18 cellular contexts compared by ENCODE assay signal in genomic region chr13:77042566-77043177, GRCh38. TPM values are rescaled to one million over a fixed set of nuclear protein-coding genes. Genes with fewer than 3 reads are reported as not detected.
A peak's percentile ranks its signal among the peaks of the same experiment; 100 is the strongest.
DNase-seq lines count a peak whose midpoint lies in the region; ATAC-seq, FAIRE-seq and TF ChIP-seq lines count a peak whose summit lies in the region.
"Had no signal": no experiment of that assay in that cellular context is flagged by ENCODE, and none has a peak within 500 bp of the region (broad histone marks: within the 10 kb centered on the region; RNA-seq: fewer than 3 reads in every experiment).

No MANE protein-coding gene starts in this region.

- in situ Hi-C loops in GM12878 (cut with MboI) = no loop called here

- no peak overlapping the region for H3K4me3 ChIP-seq in HUES48 (ENCODE audit: low read depth, low read length)
- H3K4me3 ChIP-seq in GM12878 = no peak overlapping the region
- H3K4me3 ChIP-seq in naive thymus-derived CD4-positive, alpha-beta T cell (ENCODE audit: low read length) = no peak overlapping the region
- H3K4me3 ChIP-seq in right atrium auricular region = no peak overlapping the region
- H3K4me3 ChIP-seq: SK-N-MC, upper lobe of left lung had no signal

- peaks cover 0 to 14% (median 4%) of the 10 kb centered on the region in 7 donors for H3K4me1 Mint-ChIP-seq in naive thymus-derived CD4-positive, alpha-beta T cell

- no peaks in the 10 kb centered on the region for H3K27me3 Mint-ChIP-seq in naive thymus-derived CD4-positive, alpha-beta T cell

- no peaks in the 10 kb centered on the region for H3K27me3 ChIP-seq in HUES48 (ENCODE audit: control insufficient read depth, insufficient read depth, low read length)
- no peaks in the 10 kb centered on the region for H3K27me3 ChIP-seq in GM12878 (replicated peaks in 1 of 2; ENCODE audit: control insufficient read depth in 2 of 2, insufficient read depth in 2 of 2, low read length in 1 of 2)
- H3K27me3 ChIP-seq in naive thymus-derived CD4-positive, alpha-beta T cell (ENCODE audit: control insufficient read depth in 2 of 2, insufficient read depth in 2 of 2, low read length in 2 of 2) = no peaks in the 10 kb centered on the region
- H3K27me3 ChIP-seq in right atrium auricular region = no peaks in the 10 kb centered on the region
- H3K27me3 ChIP-seq: upper lobe of left lung had no signal

- peak overlapping the region in 7 of 9 donors; percentile 2 to 78 (median 6) for H3K27ac Mint-ChIP-seq in naive thymus-derived CD4-positive, alpha-beta T cell

- RAD21 ChIA-PET in GM12878 (lab: Charles Lee; ENCODE audit: unreplicated experiment) = interaction anchor here (0.9 kb wide), 1 partner anchor 17 kb away, joined by 3 read pairs; no protein-coding TSS in a partner anchor

- no peak overlapping the region for H3K27ac ChIP-seq in HUES48 (ENCODE audit: low read depth, low read length)
- no peak overlapping the region for H3K27ac ChIP-seq in GM12878 (ENCODE audit: control insufficient read depth, insufficient read depth)
- H3K27ac ChIP-seq in naive thymus-derived CD4-positive, alpha-beta T cell (ENCODE audit: low read depth, low read length) = no peak overlapping the region
- no peak overlapping the region for H3K27ac ChIP-seq in right atrium auricular region
- H3K27ac ChIP-seq: SK-N-MC had no signal

- H3K4me1 ChIP-seq in HUES48 (ENCODE audit: control insufficient read depth, insufficient read depth, low read length) = no peaks in the 10 kb centered on the region; the same call in 1 of the 2 replicates
- no peaks in the 10 kb centered on the region for H3K4me1 ChIP-seq in GM12878 (ENCODE audit: control insufficient read depth, insufficient read depth, low read length)
- no peaks in the 10 kb centered on the region for H3K4me1 ChIP-seq in naive thymus-derived CD4-positive, alpha-beta T cell (ENCODE audit: control insufficient read depth in 2 of 2, insufficient read depth in 2 of 2, low read length in 2 of 2)
- no peaks in the 10 kb centered on the region for H3K4me1 ChIP-seq in right atrium auricular region

- peaks cover 5 to 23% (median 13%) of the 10 kb centered on the region in 5 donors for H3K36me3 Mint-ChIP-seq in naive thymus-derived CD4-positive, alpha-beta T cell

- no peaks in the 10 kb centered on the region for H3K9me3 ChIP-seq in HUES48 (ENCODE audit: control insufficient read depth, insufficient read depth, low read length)
- H3K9me3 ChIP-seq in GM12878 (replicated peaks; ENCODE audit: control insufficient read depth, insufficient read depth, low read length) = no peaks in the 10 kb centered on the region
- H3K9me3 ChIP-seq in naive thymus-derived CD4-positive, alpha-beta T cell (ENCODE audit: control insufficient read depth in 2 of 3, low read length in 3 of 3) = no peaks in the 10 kb centered on the region
- H3K9me3 ChIP-seq in right atrium auricular region = no peaks in the 10 kb centered on the region
- H3K9me3 ChIP-seq: upper lobe of left lung had no signal

- no TSS peak for BruUV-seq in GM12878 (replicated peaks; lab: Mats Ljungman, UMichigan)

- TF ChIP-seq POLR2A in GM12878 (IDR thresholded peaks at IDR 0.05; ENCODE audit: low read depth, low read length) = no peak

- no peak for ATAC-seq in GM12878
- ATAC-seq in naive thymus-derived CD4-positive, alpha-beta T cell = peak; percentile 37
- ATAC-seq: PC-3 had no signal

- 99% methylated on average over 5 of the region's 5 CpGs for WGBS in GM12878 (ENCODE audit: insufficient coverage, insufficient replicate concordance, low lambda C conversion rate, missing lambda C conversion rate)

- SMC1A ChIA-PET in GM12878 (lab: Charles Lee; ENCODE audit: uncharacterized antibody, unreplicated experiment) = interaction anchor here (0.8 to 2.5 kb wide), 8 partner anchors 9 to 90 kb away, joined by 3 to 11 read pairs (median 4); no protein-coding TSS in a partner anchor

- no peak overlapping the region for H2AFZ ChIP-seq in GM12878 (ENCODE audit: control insufficient read depth, low read depth, low read length)

- CTCF ChIA-PET in GM12878 (lab: Yijun Ruan, JAX) = interaction anchor here (0.7 to 2.5 kb wide), 4 partner anchors 9 to 459 kb away, joined by 3 to 12 read pairs (median 4); no protein-coding TSS in a partner anchor
- CTCF ChIA-PET in naive thymus-derived CD4-positive, alpha-beta T cell (lab: Charles Lee) = interaction anchor here (0.8 kb wide), 1 partner anchor 37 kb away, joined by 3 read pairs; no protein-coding TSS in a partner anchor

- H3K9me3 Mint-ChIP-seq in naive thymus-derived CD4-positive, alpha-beta T cell = peaks cover 0 to 3% (median 0%) of the 10 kb centered on the region in 11 donors

- no peaks in the 10 kb centered on the region for H3K79me2 ChIP-seq in GM12878 (ENCODE audit: control insufficient read depth, insufficient read depth, low read length)

- FAIRE-seq in GM12878 (lab: Jason Lieb, UNC) = no peak
- FAIRE-seq: HTR-8/SVneo had no signal

- H3K36me3 ChIP-seq in HUES48 (ENCODE audit: control insufficient read depth, insufficient read depth, low read length) (peaks cover 10% of the 10 kb centered on the region), GM12878 (ENCODE audit: control insufficient read depth in 2 of 2, insufficient read depth in 2 of 2, low read length in 1 of 2) (peaks cover 1 to 10% of the 10 kb centered on the region in 2 experiments), right atrium auricular region (peaks cover 5% of the 10 kb centered on the region)
- peaks cover 0 to 21% (median 3%) of the 10 kb centered on the region in 3 experiments for H3K36me3 ChIP-seq in naive thymus-derived CD4-positive, alpha-beta T cell (ENCODE audit: control insufficient read depth in 2 of 3, insufficient read depth in 3 of 3, low read length in 3 of 3)

- DNase-seq in ELR (ENCODE audit: low read depth) = peak; percentile 8
- no peak for DNase-seq in GM12878 (ENCODE audit: low read depth, low spot score)
- DNase-seq in naive thymus-derived CD4-positive, alpha-beta T cell = no peak
- DNase-seq in effector CD8-positive, alpha-beta T cell (lab: John Stamatoyannopoulos, UW) = no peak
- DNase-seq in NCI-H526 (lab: John Stamatoyannopoulos, UW) = no peak
- DNase-seq in right atrium auricular region (ENCODE audit: low spot score) = no peak
- DNase-seq in stimulated activated naive CD4-positive, alpha-beta T cell treated with Interleukin-2 at 50 U/mL for 16 hours (lab: John Stamatoyannopoulos, UW) = no peak
- DNase-seq: C1 segment of cervical spinal cord; cerebellar nuclear complex; DND-41; kidney glomerular epithelial cell; NCI-H226; PC-3; stimulated activated CD8-positive, alpha-beta memory T cell treated with anti-CD3 and anti-CD28 coated beads, Interleukin-4, amount 100 ng/mL, for 48 hours had no signal

- no peak for TF ChIP-seq CTCF in GM12878 (IDR thresholded peaks at IDR 0.05 in 2 of 3, conservative IDR thresholded peaks at IDR 0.05 in 1 of 3; ENCODE audit: control insufficient read depth in 2 of 3, extremely low read depth in 1 of 3, insufficient read depth in 1 of 3, low read depth in 3 of 3, low read length in 3 of 3)
- no peak for TF ChIP-seq CTCF in right atrium auricular region (IDR thresholded peaks at IDR 0.05)

- POLR2A ChIA-PET in GM12878 (lab: Charles Lee) = interaction anchor here (0.7 to 0.9 kb wide), 2 partner anchors 10 to 1366 kb away, joined by 3 read pairs; no protein-coding TSS in a partner anchor
- POLR2A ChIA-PET in naive thymus-derived CD4-positive, alpha-beta T cell (lab: Charles Lee) = interaction anchor here (0.8 to 1.4 kb wide), 4 partner anchors 12 to 51 kb away, joined by 3 to 5 read pairs (median 4); partner anchors contain the start of genes CLN5 and FBXL3

- intact Hi-C loops in GM12878 (cut with micrococcal nuclease; ENCODE audit: unreplicated experiment) = no loop called here
- intact Hi-C loops in naive thymus-derived CD4-positive, alpha-beta T cell (cut with micrococcal nuclease) = no loop called here

- no peak for TF ChIP-seq RAD21 in GM12878 (IDR thresholded peaks at IDR 0.05; ENCODE audit: insufficient read depth, low read depth, low read length)

- H3K4me3 Mint-ChIP-seq in naive thymus-derived CD4-positive, alpha-beta T cell = no peak overlapping the region

- H3K4me2 ChIP-seq in GM12878 (ENCODE audit: control insufficient read depth, insufficient read depth) = no peak overlapping the region

- H4K20me1 ChIP-seq in GM12878 (ENCODE audit: control insufficient read depth, insufficient read depth) = no peaks in the 10 kb centered on the region

- H3K9ac ChIP-seq in HUES48 (ENCODE audit: low read depth, low read length) (0 out of 2 replicates have a peak overlapping the region, but pooled peaks have one; percentile 12), GM12878 (ENCODE audit: control insufficient read depth, insufficient read depth, low read length) (no peak overlapping the region)

- TF ChIP-seq EP300 in GM12878 (IDR thresholded peaks at IDR 0.05; ENCODE audit: borderline replicate concordance in 1 of 2, control insufficient read depth in 1 of 2, low read depth in 2 of 2, low read length in 2 of 2) = no peak

RNA-seq across cellular contexts. Expression of gene FBXL3, which starts 15.7 kb away (rescaled TPM):
- total RNA-seq in GM12878 (2013; cell fraction: nucleolus; rRNA removed) = 31.1 and 34.8 TPM in 2 replicates
- total RNA-seq in GM12878 (2014; rRNA removed) = 26.4 and 28.3 TPM in 2 replicates
- total RNA-seq in GM12878 (2014; rRNA removed; fragmentation: Illumina TruSeq; extraction: Trizol) = 23.0 and 24.5 TPM in 2 replicates
- 17.8 and 19.4 TPM in 2 replicates for total RNA-seq in GM12878 (2021)
- polyA plus RNA-seq in GM12878 (2011; ENCODE audit: low read depth) = 10.6 TPM
- 25.8 and 31.8 TPM in 2 replicates for polyA plus RNA-seq in GM12878 (2011; rRNA removed)
- 14.8 TPM in 2 replicates for polyA plus RNA-seq in GM12878 (2011; cell fraction: cytosol; rRNA removed)
- polyA plus RNA-seq in GM12878 (2011; cell fraction: nucleus; rRNA removed) = 12.6 and 13.3 TPM in 2 replicates
- 15.8 TPM in 2 replicates for polyA plus RNA-seq in GM12878 (2012)
- polyA plus RNA-seq in GM12878 (2014; fragmentation: Illumina TruSeq; extraction: Trizol) = 18.8 and 25.2 TPM in 2 replicates
- polyA plus RNA-seq in GM12878 (2014; fragmentation: Nextera tagmentation; extraction: Ambion mirVana) = 10 to 100 TPM in 1 of 2 experiments, 1 to 10 TPM in 1; 9.0 to 11.4 TPM
- polyA plus RNA-seq in GM12878 (2014; rRNA removed) = 15.6 and 18.0 TPM in 2 replicates
- 10 to 100 TPM; 20.0 to 23.2 TPM for polyA plus RNA-seq in GM12878 (2016; fragmentation: Nextera tagmentation; extraction: Ambion mirVana)
- polyA minus RNA-seq in GM12878 (2011; rRNA and poly(A)+ RNA removed) = 20.6 and 33.5 TPM in 2 replicates
- polyA minus RNA-seq in GM12878 (2011; cell fraction: cytosol; rRNA and poly(A)+ RNA removed) = 13.1 and 15.8 TPM in 2 replicates
- 17.5 and 29.8 TPM in 2 replicates for polyA minus RNA-seq in GM12878 (2011; cell fraction: nucleus; rRNA and poly(A)+ RNA removed)
- 10 to 100 TPM; 44.2 to 94.2 (median 70.8) TPM for total RNA-seq in naive thymus-derived CD4-positive, alpha-beta T cell
- 10 to 100 TPM; 42.0 to 57.0 TPM for polyA plus RNA-seq in naive thymus-derived CD4-positive, alpha-beta T cell
- 10 to 100 TPM; 47.2 to 48.1 TPM for total RNA-seq in right atrium auricular region

RNA-seq across cellular contexts. Expression of gene CLN5, which starts 50.8 kb away (rescaled TPM):
- total RNA-seq in GM12878 (2013; cell fraction: nucleolus; rRNA removed) = 94.7 and 106 TPM in 2 replicates
- total RNA-seq in GM12878 (2014; rRNA removed) (13.0 and 18.2 TPM in 2 replicates), GM12878 (2014; rRNA removed; fragmentation: Illumina TruSeq; extraction: Trizol) (14.8 and 15.1 TPM in 2 replicates), GM12878 (2021) (13.1 and 15.0 TPM in 2 replicates), right atrium auricular region (10 to 100 TPM; 15.8 to 18.4 TPM)
- polyA plus RNA-seq in GM12878 (2011; ENCODE audit: low read depth) = 6.2 TPM
- polyA plus RNA-seq in GM12878 (2011; rRNA removed) (22.2 and 35.2 TPM in 2 replicates), GM12878 (2014; fragmentation: Illumina TruSeq; extraction: Trizol) (11.2 and 12.1 TPM in 2 replicates), GM12878 (2014; fragmentation: Nextera tagmentation; extraction: Ambion mirVana) (10 to 100 TPM; 12.3 to 13.0 TPM), GM12878 (2014; rRNA removed) (9.3 and 12.2 TPM in 2 replicates), GM12878 (2016; fragmentation: Nextera tagmentation; extraction: Ambion mirVana) (10 to 100 TPM; 18.9 to 20.2 TPM)
- 9.9 and 10.3 TPM in 2 replicates for polyA plus RNA-seq in GM12878 (2011; cell fraction: cytosol; rRNA removed)
- 30.0 and 37.3 TPM in 2 replicates for polyA plus RNA-seq in GM12878 (2011; cell fraction: nucleus; rRNA removed)
- polyA plus RNA-seq in GM12878 (2012) = 16.1 and 16.3 TPM in 2 replicates
- polyA minus RNA-seq in GM12878 (2011; rRNA and poly(A)+ RNA removed) = 19.8 and 24.1 TPM in 2 replicates
- 3.3 and 3.5 TPM in 2 replicates for polyA minus RNA-seq in GM12878 (2011; cell fraction: cytosol; rRNA and poly(A)+ RNA removed)
- polyA minus RNA-seq in GM12878 (2011; cell fraction: nucleus; rRNA and poly(A)+ RNA removed) = 44.2 and 56.7 TPM in 2 replicates
- 10 to 100 TPM; 18.9 to 45.3 (median 27.7) TPM for total RNA-seq in naive thymus-derived CD4-positive, alpha-beta T cell
- 10 to 100 TPM; 27.5 to 36.5 TPM for polyA plus RNA-seq in naive thymus-derived CD4-positive, alpha-beta T cell
